In the genomic region with DNA sequence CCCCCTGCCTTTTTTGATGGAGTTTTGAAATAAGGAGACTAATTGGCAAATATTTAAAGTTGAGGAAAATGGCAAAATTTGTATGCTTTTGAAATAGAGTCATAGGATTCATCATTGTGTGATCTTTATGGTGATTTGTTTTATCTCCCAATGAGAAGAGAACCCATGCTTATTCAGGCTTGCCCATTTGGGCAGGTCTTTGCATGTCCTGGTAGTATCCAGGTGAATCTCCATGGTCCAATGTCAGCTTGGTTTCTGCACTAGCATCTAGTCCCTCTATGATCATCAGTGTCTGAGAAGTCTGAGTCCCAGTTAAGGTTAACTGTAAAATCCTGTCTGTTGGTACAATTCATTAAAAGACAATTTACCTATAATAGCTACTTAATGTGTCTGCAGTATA, we compare ENCODE assay signal across 29 cellular contexts. TPM values are rescaled to one million over a fixed set of nuclear protein-coding genes. Genes with fewer than 3 reads are reported as not detected.
"Had no signal": no experiment of that assay in that cellular context is flagged by ENCODE, and none has a peak within 500 bp of the region (broad histone marks: within the 10 kb centered on the region; RNA-seq: fewer than 3 reads in every experiment).

No MANE protein-coding gene starts in this region.

- H3K4me2 ChIP-seq: SK-N-SH had no signal

- DNase-seq: activated CD4-positive, alpha-beta T cell treated with anti-CD3 and anti-CD28 coated beads, Interleukin-2, amount 10 ng/mL, durations not matched to agents 24 days and 14 days; activated CD4-positive, alpha-beta T cell treated with anti-CD3 and anti-CD28 coated beads, Interleukin-2, amount 50 U/mL, for 4 hours; activated CD8-positive, alpha-beta T cell treated with anti-CD3 and anti-CD28 coated beads for 36 hours; activated effector memory CD4-positive, alpha-beta T cell treated with anti-CD3 and anti-CD28 coated beads, Interleukin-2, amount 50 U/mL, for 16 hours; activated naive CD4-positive, alpha-beta T cell; activated naive CD4-positive, alpha-beta T cell treated with anti-CD3 and anti-CD28 coated beads, Interleukin-2, amount 50 U/mL, for 16 hours; activated naive CD8-positive, alpha-beta T cell treated with anti-CD3 and anti-CD28 coated beads for 36 hours; activated T-cell treated with anti-CD3 and anti-CD28 coated beads, Interleukin-2, amount 50 U/mL, for 1 hour; activated T-cell treated with anti-CD3 and anti-CD28 coated beads, Interleukin-2, amount 50 U/mL, for 72 hours; amygdala; NCI-H1048; NCI-H1105 treated with DMSO at 0.1 percent for 48 hours; NCI-H1436; NCI-H1694; NCI-H1930; NCI-H2081 treated with DMSO at 0.1 percent for 48 hours; NCI-H226; NCI-H446 treated with DMSO at 0.1 percent for 48 hours; NCI-H524; NCI-H69; NCI-H82; SHP77 treated with DMSO at 0.1 percent for 48 hours; SK-N-SH had no signal

- FAIRE-seq: K562, TTC549 had no signal

- H3K36me3 ChIP-seq: SJSA1 had no signal

- H3K27me3 ChIP-seq: SJSA1 had no signal

- H3K9ac ChIP-seq: SK-N-SH had no signal

- ATAC-seq: activated CD8-positive, alpha-beta T cell treated with anti-CD3 and anti-CD28 coated beads for 36 hours; activated T-cell treated with anti-CD3 and anti-CD28 coated beads, Interleukin-2, amount 50 U/mL, for 72 hours; activated T-helper 17 cell treated with anti-CD3 and anti-CD28 coated beads, Interleukin-2, amount 50 U/mL, for 72 hours; K562; Panc1 had no signal

- H3K9me3 ChIP-seq: SJSA1, SK-N-SH had no signal

- H3K27ac ChIP-seq: SJSA1 had no signal

- H3K4me3 ChIP-seq: K562, SJSA1 had no signal

RNA-seq across cellular contexts. Expression of a gene that starts 22.4 kb away (rescaled TPM):
- total RNA-seq: activated CD4-positive, alpha-beta T cell treated with anti-CD3 and anti-CD28 coated beads, Interleukin-2, amount 10 ng/mL, durations not matched to agents 24 days and 14 days; activated CD8-positive, alpha-beta memory T cell treated with anti-CD3 and anti-CD28 coated beads for 36 hours; activated CD8-positive, alpha-beta T cell treated with anti-CD3 and anti-CD28 coated beads for 36 hours; activated naive CD8-positive, alpha-beta T cell treated with anti-CD3 and anti-CD28 coated beads for 36 hours; K562 had no signal
- polyA plus RNA-seq: K562 had no signal
